ENCODE assay signal across 25 cellular contexts in genomic region chr15:51284871-51285270, GRCh38. TPM values are rescaled to one million over a fixed set of nuclear protein-coding genes. Genes with fewer than 3 reads are reported as not detected.
"Had no signal": no experiment of that assay in that cellular context is flagged by ENCODE, and none has a peak within 500 bp of the region (broad histone marks: within the 10 kb centered on the region; RNA-seq: fewer than 3 reads in every experiment).

No MANE protein-coding gene starts in this region.

- H3K27me3 Mint-ChIP-seq: IgD-negative memory B cell had no signal

- H3K27ac Mint-ChIP-seq: T-helper 17 cell had no signal

- FAIRE-seq: HTR-8/SVneo had no signal

- H3K27ac ChIP-seq: HL-60, RWPE1 had no signal

- ATAC-seq: Panc1, PC-3, SK-N-SH treated with all-trans-retinoic acid at 6 μM for 48 hours, T-helper 17 cell had no signal

- H3K36me3 Mint-ChIP-seq: IgD-negative memory B cell had no signal

- H3K4me1 Mint-ChIP-seq: T-helper 17 cell had no signal

- DNase-seq: Karpas-422, KBM-7, MM.1S, NCI-H1092 treated with DMSO at 0.1 percent for 48 hours, NCI-H1436, NCI-H187, NCI-H2029, NCI-H2081 treated with DMSO at 0.1 percent for 48 hours, NCI-H2171, NCI-H226, NCI-H446, NCI-H510A, NCI-H524 treated with DMSO at 0.1 percent for 48 hours, NCI-H774, PC-3, SHP77, T-helper 1 cell, T-helper 17 cell had no signal

- H3K4me3 Mint-ChIP-seq: T-helper 17 cell had no signal

RNA-seq across cellular contexts. Expression of gene CYP19A1, which starts 53.5 kb away (rescaled TPM):
- total RNA-seq: PC-3 had no signal
- polyA plus RNA-seq: IgD-negative memory B cell had no signal

RNA-seq across cellular contexts. Expression of gene GLDN, which starts 56.6 kb away (rescaled TPM):
- total RNA-seq: OCI-LY7 had no signal
- polyA plus RNA-seq: IgD-negative memory B cell had no signal
